In genomic region chr3:78496458-78496857, GRCh38 we compare ENCODE assay signal across 19 cellular contexts.
DNase-seq lines count a peak whose midpoint lies in the region; ATAC-seq lines count a peak whose summit lies in the region.
"Had no signal": no experiment of that assay in that cellular context is flagged by ENCODE, and none has a peak within 500 bp of the region (broad histone marks: within the 10 kb centered on the region; RNA-seq: fewer than 3 reads in every experiment).

No MANE protein-coding gene starts in this region.

- intact Hi-C loops in Right ventricle myocardium superior (cut with DNase I): no loop called here
- intact Hi-C loops in left ventricle myocardium superior (cut with micrococcal nuclease): no loop called here

- H3K27ac Mint-ChIP-seq in activated CD8-positive, alpha-beta memory T cell treated with anti-CD3 and anti-CD28 coated beads, Interleukin-2, amount 10 ng/mL, durations not matched to agents 7 days and 5 days: no peak overlapping the region
- H3K27ac Mint-ChIP-seq: activated T-cell treated with anti-CD3 and anti-CD28 coated beads, Interleukin-2, amount 50 U/mL, for 24 hours; CD14-positive monocyte; dendritic cell treated with granulocyte-macrophage colony-stimulating factor and Interleukin-4, amounts not matched to agents 40 ng/mL and 50 ng/mL, for 4 days; memory B cell; T-cell had no signal

- ATAC-seq in Right ventricle myocardium superior (ENCODE audit: poor library complexity) (peak; percentile 56), left ventricle myocardium superior (no peak), GM19324 (IDR thresholded peaks at IDR 0.05; ENCODE audit: low FRiP score, unreplicated experiment) (no peak)
- ATAC-seq in activated CD8-positive, alpha-beta memory T cell treated with anti-CD3 and anti-CD28 coated beads, Interleukin-2, amount 10 ng/mL, durations not matched to agents 7 days and 5 days: no peak
- ATAC-seq: GM12878; stimulated activated naive CD8-positive, alpha-beta T cell treated with anti-CD3 and anti-CD28 coated beads, Interleukin-15, Interleukin-2, amounts not matched to agents 100 U/mL and 50 U/mL, for 24 hours; T-cell had no signal

- DNase-seq in Right ventricle myocardium superior: no peak
- DNase-seq in left ventricle myocardium superior: no peak
- peak; percentile 23 for DNase-seq in NCI-H128 (lab: John Stamatoyannopoulos, UW; ENCODE audit: unreplicated experiment)
- DNase-seq in SHP77 treated with DMSO at 0.1 percent for 48 hours (lab: John Stamatoyannopoulos, UW): peak; percentile 75
- peak; percentile 21 for DNase-seq in superior temporal gyrus (ENCODE audit: extremely low spot score)
- no peak for DNase-seq in cerebellar nuclear complex (lab: John Stamatoyannopoulos, UW)
- DNase-seq in activated CD8-positive, alpha-beta memory T cell treated with anti-CD3 and anti-CD28 coated beads, Interleukin-2, amount 10 ng/mL, durations not matched to agents 7 days and 5 days: no peak
- DNase-seq: activated CD4-positive, alpha-beta T cell treated with anti-CD3 and anti-CD28 coated beads for 1 hour; activated naive CD4-positive, alpha-beta T cell; activated T-cell treated with anti-CD3 and anti-CD28 coated beads, Interleukin-2, amount 50 U/mL, for 24 hours; NCI-H1436 treated with DMSO at 0.1 percent for 48 hours; stimulated activated CD4-positive, alpha-beta T cell treated with anti-CD3 and anti-CD28 coated beads, Interleukin-4, amount 100 ng/mL, for 4 hours; stimulated activated naive CD8-positive, alpha-beta T cell treated with anti-CD3 and anti-CD28 coated beads, Interleukin-15, Interleukin-2, amounts not matched to agents 100 U/mL and 50 U/mL, for 24 hours; T-cell had no signal

- CTCF ChIA-PET in activated CD8-positive, alpha-beta memory T cell treated with anti-CD3 and anti-CD28 coated beads, Interleukin-2, amount 10 ng/mL, durations not matched to agents 7 days and 5 days (lab: Charles Lee): no interaction called here

- no peaks in the 10 kb centered on the region for H3K27me3 Mint-ChIP-seq in activated CD8-positive, alpha-beta memory T cell treated with anti-CD3 and anti-CD28 coated beads, Interleukin-2, amount 10 ng/mL, durations not matched to agents 7 days and 5 days
- H3K27me3 Mint-ChIP-seq: activated T-cell treated with anti-CD3 and anti-CD28 coated beads, Interleukin-2, amount 50 U/mL, for 24 hours; dendritic cell treated with granulocyte-macrophage colony-stimulating factor and Interleukin-4, amounts not matched to agents 40 ng/mL and 50 ng/mL, for 4 days; memory B cell; T-cell had no signal

- no peak overlapping the region for H3K4me3 Mint-ChIP-seq in activated CD8-positive, alpha-beta memory T cell treated with anti-CD3 and anti-CD28 coated beads, Interleukin-2, amount 10 ng/mL, durations not matched to agents 7 days and 5 days
- H3K4me3 Mint-ChIP-seq: activated T-cell treated with anti-CD3 and anti-CD28 coated beads, Interleukin-2, amount 50 U/mL, for 24 hours; CD14-positive monocyte; dendritic cell treated with granulocyte-macrophage colony-stimulating factor and Interleukin-4, amounts not matched to agents 40 ng/mL and 50 ng/mL, for 4 days; memory B cell; T-cell had no signal

- H3K4me1 Mint-ChIP-seq in activated CD8-positive, alpha-beta memory T cell treated with anti-CD3 and anti-CD28 coated beads, Interleukin-2, amount 10 ng/mL, durations not matched to agents 7 days and 5 days: no peaks in the 10 kb centered on the region
- H3K4me1 Mint-ChIP-seq: CD14-positive monocyte, memory B cell, T-cell had no signal

- peaks cover 13% of the 10 kb centered on the region for H3K9me3 Mint-ChIP-seq in activated CD8-positive, alpha-beta memory T cell treated with anti-CD3 and anti-CD28 coated beads, Interleukin-2, amount 10 ng/mL, durations not matched to agents 7 days and 5 days (ENCODE audit: low read depth)
- H3K9me3 Mint-ChIP-seq: dendritic cell treated with granulocyte-macrophage colony-stimulating factor and Interleukin-4, amounts not matched to agents 40 ng/mL and 50 ng/mL, for 4 days had no signal

- no peaks in the 10 kb centered on the region for H3K36me3 Mint-ChIP-seq in activated CD8-positive, alpha-beta memory T cell treated with anti-CD3 and anti-CD28 coated beads, Interleukin-2, amount 10 ng/mL, durations not matched to agents 7 days and 5 days
- H3K36me3 Mint-ChIP-seq: CD14-positive monocyte, memory B cell, T-cell had no signal

Comparison
In these comparisons a context has a peak if more than half of its experiments do, and no peak if none do; other contexts are left out.
1. DNase-seq: peak in NCI-H128 (single experiment), SHP77 treated with DMSO at 0.1 percent for 48 hours (single experiment) and superior temporal gyrus (single experiment); none in Right ventricle myocardium superior (single experiment), left ventricle myocardium superior (single experiment), cerebellar nuclear complex (0 of 2) and activated CD8-positive, alpha-beta memory T cell treated with anti-CD3 and anti-CD28 coated beads, Interleukin-2, amount 10 ng/mL, durations not matched to agents 7 days and 5 days (single experiment).